In genomic region chr7:86788948-86789347, GRCh38 we compare ENCODE assay signal across 20 cellular contexts.
DNase-seq lines count a peak whose midpoint lies in the region; ATAC-seq, FAIRE-seq and TF ChIP-seq lines count a peak whose summit lies in the region.
"Had no signal": no experiment of that assay in that cellular context is flagged by ENCODE, and none has a peak within 500 bp of the region (broad histone marks: within the 10 kb centered on the region; RNA-seq: fewer than 3 reads in every experiment).

No MANE protein-coding gene starts in this region.

- no peaks in the 10 kb centered on the region for H3K9me3 ChIP-seq in GM23248 (ENCODE audit: low read depth)
- H3K9me3 ChIP-seq: mucosa of descending colon, neutrophil, uterus had no signal

- no peaks in the 10 kb centered on the region for H3K4me1 ChIP-seq in GM23248 (ENCODE audit: insufficient read depth)
- H3K4me1 ChIP-seq: uterus had no signal

- H3K27ac ChIP-seq in GM23248 = no peak overlapping the region
- H3K27ac ChIP-seq: neutrophil, uterus had no signal

- no peak for FAIRE-seq in urothelium cell line (lab: Jason Lieb, UNC)

- H4K20me1 ChIP-seq in GM23248 (ENCODE audit: insufficient read depth) = no peaks in the 10 kb centered on the region

- H2AFZ ChIP-seq in GM23248 = no peak overlapping the region

- H3K4me3 Mint-ChIP-seq in stimulated activated naive CD8-positive, alpha-beta T cell treated with anti-CD3 and anti-CD28 coated beads, Interleukin-15, amount 100 ng/mL, for 72 hours = no peak overlapping the region
- H3K4me3 Mint-ChIP-seq: CD8-positive, alpha-beta T cell had no signal

- H3K27ac Mint-ChIP-seq in stimulated activated naive CD8-positive, alpha-beta T cell treated with anti-CD3 and anti-CD28 coated beads, Interleukin-15, amount 100 ng/mL, for 72 hours = no peak overlapping the region
- H3K27ac Mint-ChIP-seq: CD8-positive, alpha-beta T cell had no signal

- 65 to 68% methylated on average over 1 of the region's 1 CpG for WGBS in GM23248 (ENCODE audit: low coverage in 1 of 2, low lambda C conversion rate in 2 of 2, missing lambda C conversion rate in 2 of 2), 2 experiments

- H3K4me1 Mint-ChIP-seq in stimulated activated naive CD8-positive, alpha-beta T cell treated with anti-CD3 and anti-CD28 coated beads, Interleukin-15, amount 100 ng/mL, for 72 hours = no peaks in the 10 kb centered on the region

- no peaks in the 10 kb centered on the region for H3K27me3 Mint-ChIP-seq in stimulated activated naive CD8-positive, alpha-beta T cell treated with anti-CD3 and anti-CD28 coated beads, Interleukin-15, amount 100 ng/mL, for 72 hours

- H3K27me3 ChIP-seq in GM23248 (replicated peaks; ENCODE audit: insufficient read depth) = no peaks in the 10 kb centered on the region
- H3K27me3 ChIP-seq: neutrophil, uterus had no signal

- no peaks in the 10 kb centered on the region for H3K36me3 ChIP-seq in GM23248 (ENCODE audit: low read depth)
- H3K36me3 ChIP-seq: neutrophil, uterus had no signal

- ATAC-seq in GM19395 (IDR thresholded peaks at IDR 0.05; ENCODE audit: unreplicated experiment) (peak; percentile 50), HG02763 (IDR thresholded peaks at IDR 0.05; ENCODE audit: unreplicated experiment) (peak; percentile 45), HG03565 (IDR thresholded peaks at IDR 0.05; ENCODE audit: unreplicated experiment) (peak; percentile 54), HG02938 (IDR thresholded peaks at IDR 0.05; ENCODE audit: unreplicated experiment) (no peak)
- ATAC-seq in stimulated activated naive CD8-positive, alpha-beta T cell treated with anti-CD3 and anti-CD28 coated beads, Interleukin-15, amount 100 ng/mL, for 72 hours = no peak
- ATAC-seq: CD8-positive, alpha-beta T cell; mucosa of descending colon had no signal

- no peak overlapping the region for H3K4me2 ChIP-seq in GM23248 (ENCODE audit: unreplicated experiment)

- no peak overlapping the region for H3K4me3 ChIP-seq in GM23248
- H3K4me3 ChIP-seq: mucosa of descending colon, uterus had no signal

- no peaks in the 10 kb centered on the region for H3K9me2 ChIP-seq in GM23248 (ENCODE audit: insufficient read depth)

- H3K9me3 Mint-ChIP-seq in stimulated activated naive CD8-positive, alpha-beta T cell treated with anti-CD3 and anti-CD28 coated beads, Interleukin-15, amount 100 ng/mL, for 72 hours = no peaks in the 10 kb centered on the region
- H3K9me3 Mint-ChIP-seq: CD8-positive, alpha-beta T cell had no signal

- no peak overlapping the region for H3K9ac ChIP-seq in GM23248

- no peak for TF ChIP-seq CTCF in GM13976 (IDR thresholded peaks at IDR 0.05; ENCODE audit: borderline replicate concordance, control extremely low read depth, extremely low read depth, insufficient read depth, missing control alignments)

- in situ Hi-C loops in GM13976 (cut with MboI; ENCODE audit: low sequenced_read_pairs, unreplicated experiment) (no loop called here), GM23248 (cut with MboI) (no loop called here)

- DNase-seq in GM13976 (ENCODE audit: low spot score) (peak; percentile 37), urothelium cell line (ENCODE audit: low spot score) (no peak), GM23248 (no peak)
- no peak for DNase-seq in stimulated activated naive CD8-positive, alpha-beta T cell treated with anti-CD3 and anti-CD28 coated beads, Interleukin-15, amount 100 ng/mL, for 72 hours
- DNase-seq: anterior cingulate cortex; CD8-positive, alpha-beta T cell; cerebellar nuclear complex; DMS79 treated with DMSO at 0.1 percent for 48 hours; HCEC 1CT; hypothalamus; mucosa of descending colon; NCI-H187 treated with DMSO at 0.1 percent for 48 hours; NCI-H510A treated with DMSO at 0.1 percent for 48 hours; stimulated activated CD4-positive, alpha-beta T cell treated with anti-CD3 and anti-CD28 coated beads, Interleukin-15, amount 100 ng/mL, for 24 hours; uterus had no signal

- no peaks in the 10 kb centered on the region for H3F3A ChIP-seq in GM23248 (ENCODE audit: insufficient read depth)

- no peaks in the 10 kb centered on the region for H3K79me2 ChIP-seq in GM23248 (ENCODE audit: insufficient read depth)

Comparison
In these comparisons a context has a peak if more than half of its experiments do, and no peak if none do; other contexts are left out.
1. ATAC-seq: peak in GM19395 (single experiment), HG02763 (single experiment) and HG03565 (single experiment); none in stimulated activated naive CD8-positive, alpha-beta T cell treated with anti-CD3 and anti-CD28 coated beads, Interleukin-15, amount 100 ng/mL, for 72 hours (single experiment) and HG02938 (single experiment).